Comparison of ENCODE assay signal across 2 cellular contexts in genomic region chr5:112686675-112687074, GRCh38.
TF ChIP-seq lines count a peak whose summit lies in the region.

No MANE protein-coding gene starts in this region.

TF ChIP-seq in GM23338, 12 proteins besides CTCF, POLR2A, EP300 and RAD21 (continued from another document):
- no peak for TF ChIP-seq ZNF331 (CRISPR knock-in tag; IDR thresholded peaks at IDR 0.05; ENCODE audit: low read depth)
- TF ChIP-seq REST (IDR thresholded peaks at IDR 0.05; ENCODE audit: unreplicated experiment) = no peak
- TF ChIP-seq ZNF462 (CRISPR knock-in tag; IDR thresholded peaks at IDR 0.05) = no peak
- TF ChIP-seq JUNB (IDR thresholded peaks at IDR 0.05; ENCODE audit: unreplicated experiment) = no peak
- no peak for TF ChIP-seq EZH2 (IDR thresholded peaks at IDR 0.05; ENCODE audit: low read depth, unreplicated experiment)
- TF ChIP-seq EZH2phosphoT487 (IDR thresholded peaks at IDR 0.05; ENCODE audit: unreplicated experiment) = no peak
- TF ChIP-seq NANOG (IDR thresholded peaks at IDR 0.05; ENCODE audit: borderline replicate concordance) = no peak
- TF ChIP-seq ETS1 (IDR thresholded peaks at IDR 0.05) = no peak

TF ChIP-seq in H1, 55 proteins besides CTCF, POLR2A, EP300 and RAD21 (continued from another document):
- TF ChIP-seq USF2 (IDR thresholded peaks at IDR 0.05; ENCODE audit: low read length) = no peak
- no peak for TF ChIP-seq CHD2 (IDR thresholded peaks at IDR 0.05; ENCODE audit: low read length)
- no peak for TF ChIP-seq CTBP2 (IDR thresholded peaks at IDR 0.05; ENCODE audit: borderline replicate concordance, insufficient read depth, insufficient read length, low read length)
- no peak for TF ChIP-seq SUZ12 (IDR thresholded peaks at IDR 0.05; ENCODE audit: low read length)
- TF ChIP-seq PHF8 (conservative IDR thresholded peaks at IDR 0.05; ENCODE audit: low read depth, low read length) = no peak
- TF ChIP-seq ASH2L (IDR thresholded peaks at IDR 0.05; ENCODE audit: low read length) = no peak
- TF ChIP-seq FOSL1 (IDR thresholded peaks at IDR 0.05; ENCODE audit: insufficient read depth, low read depth, low read length) = no peak
- no peak for TF ChIP-seq HDAC6 (IDR thresholded peaks at IDR 0.05; ENCODE audit: low read depth, low read length)
- no peak for TF ChIP-seq CREB1 (IDR thresholded peaks at IDR 0.05)
- TF ChIP-seq KDM4A (IDR thresholded peaks at IDR 0.05; ENCODE audit: low read depth, low read length, severe bottlenecking) = no peak
- no peak for TF ChIP-seq BRCA1 (IDR thresholded peaks at IDR 0.05; ENCODE audit: low read depth, low read length)
- TF ChIP-seq SIRT6 (IDR thresholded peaks at IDR 0.05; ENCODE audit: low read length) = no peak
